In genomic region chr18:79378416-79379250, GRCh38 we compare ENCODE assay signal across 8 cellular contexts. TPM values are rescaled to one million over a fixed set of nuclear protein-coding genes. Genes with fewer than 3 reads are reported as not detected.
DNase-seq lines count a peak whose midpoint lies in the region; ATAC-seq, FAIRE-seq and TF ChIP-seq lines count a peak whose summit lies in the region.

No MANE protein-coding gene starts in this region.

- no peak for FAIRE-seq in A549 (lab: Jason Lieb, UNC)

- peaks cover 4% of the 10 kb centered on the region for H3K36me3 Mint-ChIP-seq in activated naive CD8-positive, alpha-beta T cell treated with anti-CD3 and anti-CD28 coated beads, Interleukin-2, amount 50 U/mL, for 24 hours (ENCODE audit: low read depth)

- TF ChIP-seq RAD21 in A549 (conservative IDR thresholded peaks at IDR 0.05 in 1 of 2, IDR thresholded peaks at IDR 0.05 in 1 of 2), result peak; percentile 43 to 51

- H3K4me3 Mint-ChIP-seq in activated naive CD8-positive, alpha-beta T cell treated with anti-CD3 and anti-CD28 coated beads, Interleukin-2, amount 50 U/mL, for 24 hours, result no peak overlapping the region

- TF ChIP-seq CTCF in A549 (IDR thresholded peaks at IDR 0.05), result peak; percentile 54
- peak; percentile 85 to 97 (median 95) for TF ChIP-seq CTCF in prostate gland (IDR thresholded peaks at IDR 0.05)

- H3K4me2 ChIP-seq in A549, result peak overlapping the region; percentile 44; the same call in 2 of the 3 replicates

- no peak for TF ChIP-seq EP300 in A549 (IDR thresholded peaks at IDR 0.05)

- TF ChIP-seq POLR2A in A549 (IDR thresholded peaks at IDR 0.05; ENCODE audit: low read length), result no peak
- TF ChIP-seq POLR2A in prostate gland (IDR thresholded peaks at IDR 0.05), result no peak

- H3K9me3 Mint-ChIP-seq in activated naive CD8-positive, alpha-beta T cell treated with anti-CD3 and anti-CD28 coated beads, Interleukin-2, amount 50 U/mL, for 24 hours, result no peaks in the 10 kb centered on the region

- peak; percentile 60 to 75 for ATAC-seq in A549
- peak; percentile 57 for ATAC-seq in GM18873 (IDR thresholded peaks at IDR 0.05; ENCODE audit: low FRiP score, unreplicated experiment)
- peak; percentile 73 for ATAC-seq in HG03354 (IDR thresholded peaks at IDR 0.05; ENCODE audit: poor library complexity, severe bottlenecking, unreplicated experiment)
- ATAC-seq in activated naive CD8-positive, alpha-beta T cell treated with anti-CD3 and anti-CD28 coated beads, Interleukin-2, amount 50 U/mL, for 24 hours, result peak; percentile 85
- peak; percentile 85 for ATAC-seq in left ventricle myocardium superior

- no peak overlapping the region for H3K27ac ChIP-seq in A549
- H3K27ac ChIP-seq in prostate gland, result no peak overlapping the region

- POLR2A ChIA-PET in A549 (lab: Yijun Ruan, JAX), result no interaction called here

- intact Hi-C loops in left ventricle myocardium superior (cut with micrococcal nuclease), result loop anchor here (5.0 kb wide), 1 partner anchor 149 kb away; no protein-coding TSS in a partner anchor
- intact Hi-C loops in prostate gland (cut with DNase I), result loop anchor here (2.0 kb wide), 2 partner anchors 150 to 266 kb away; no protein-coding TSS in a partner anchor

- H3K4me1 Mint-ChIP-seq in activated naive CD8-positive, alpha-beta T cell treated with anti-CD3 and anti-CD28 coated beads, Interleukin-2, amount 50 U/mL, for 24 hours, result peaks cover 11% of the 10 kb centered on the region

- H3K27ac Mint-ChIP-seq in activated naive CD8-positive, alpha-beta T cell treated with anti-CD3 and anti-CD28 coated beads, Interleukin-2, amount 50 U/mL, for 24 hours, result peak overlapping the region; percentile 8

- H3K9me3 ChIP-seq in A549 (no peaks in the 10 kb centered on the region), prostate gland (no peaks in the 10 kb centered on the region)

- no peaks in the 10 kb centered on the region for H3K27me3 Mint-ChIP-seq in activated naive CD8-positive, alpha-beta T cell treated with anti-CD3 and anti-CD28 coated beads, Interleukin-2, amount 50 U/mL, for 24 hours

- no peaks in the 10 kb centered on the region for H3K27me3 ChIP-seq in prostate gland (replicated peaks; ENCODE audit: insufficient read depth)

- no peaks in the 10 kb centered on the region for H3K36me3 ChIP-seq in prostate gland

- DNase-seq in A549 (ENCODE audit: low read depth in 1 of 2, low spot score in 1 of 2) (peak; percentile 48 to 58), SK-MEL-5 (ENCODE audit: low read depth, low spot score) (peak; percentile 71), left ventricle myocardium superior (peak; percentile 87), prostate gland (ENCODE audit: low spot score) (peak; percentile 74), SK-N-DZ (ENCODE audit: low spot score) (no peak)
- peak; percentile 87 for DNase-seq in activated naive CD8-positive, alpha-beta T cell treated with anti-CD3 and anti-CD28 coated beads, Interleukin-2, amount 50 U/mL, for 24 hours

- H3K4me1 ChIP-seq in A549 (no peaks in the 10 kb centered on the region), prostate gland (replicated peaks) (no peaks in the 10 kb centered on the region)

- CTCF ChIA-PET in A549 (lab: Yijun Ruan, JAX), result interaction anchor here (0.6 to 11.7 kb wide), 21 partner anchors 8 to 589 kb away, joined by 3 to 144 read pairs (median 3); no protein-coding TSS in a partner anchor

- in situ Hi-C loops in SK-MEL-5 (cut with HindIII; ENCODE audit: low pct_unique_long_range_greater_than_20kb, low sequenced_read_pairs), result no loop called here

- H3K4me3 ChIP-seq in A549 (no peak overlapping the region), prostate gland (no peak overlapping the region)

- WGBS in A549 (ENCODE audit: missing lambda C conversion rate), result 77% methylated on average over 25 of the region's 49 CpGs
- 47% methylated on average over 46 of the region's 49 CpGs for WGBS in prostate gland

TF ChIP-seq in A549, 52 proteins besides CTCF, POLR2A, EP300 and RAD21:
- TF ChIP-seq SMC3 (IDR thresholded peaks at IDR 0.05) (peak; percentile 62), FOSL2 (IDR thresholded peaks at IDR 0.05) (no peak), FOSL2 (CRISPR knock-in tag; IDR thresholded peaks at IDR 0.05) (no peak)
TF ChIP-seq in A549: peak in this region for 1.

RNA-seq across cellular contexts. Expression of gene NFATC1, which starts 17.1 kb away (rescaled TPM):
- polyA plus RNA-seq in A549 (2011; rRNA removed) (0.52 and 1.2 TPM in 2 replicates), A549 (2017; fragmentation: RNase III; extraction: RNeasy Plus Mini Kit Qiagen cat#74134 plus additional on column Dnase treatment) (1.7 to 2.3 TPM (median 2.0 TPM) in 3 replicates)
- polyA plus RNA-seq in A549 (2012; cell fraction: cytosol; rRNA removed), result 1.4 and 2.3 TPM in 2 replicates
- polyA plus RNA-seq in A549 (2012; cell fraction: nucleus; rRNA removed), result 3.2 and 4.6 TPM in 2 replicates
- polyA minus RNA-seq in A549 (2011; rRNA and poly(A)+ RNA removed), result 0.95 and 1.6 TPM in 2 replicates
- total RNA-seq in SK-MEL-5 (2014; rRNA removed; shearing (Covaris generic)), result 4.9 and 5.8 TPM in 2 replicates
- 21.9 and 29.5 TPM in 2 replicates for polyA plus RNA-seq in SK-MEL-5 (2015; cell fraction: cytosol; rRNA removed)
- polyA plus RNA-seq in SK-MEL-5 (2015; cell fraction: nucleus; rRNA removed), result 4.1 and 13.1 TPM in 2 replicates
- total RNA-seq in left ventricle myocardium superior (18.7 TPM), prostate gland (10 to 100 TPM; 16.8 to 24.6 TPM)
- polyA plus RNA-seq in SK-N-DZ (2014; cell fraction: cytosol; rRNA removed), result not detected in 2 replicates
- polyA plus RNA-seq in SK-N-DZ (2014; cell fraction: nucleus; rRNA removed), result not detected in 2 replicates
